Comparison of ENCODE assay signal across 14 cellular contexts in genomic region chrX:1480082-1480785, GRCh38. TPM values are rescaled to one million over a fixed set of nuclear protein-coding genes. Genes with fewer than 3 reads are reported as not detected.
DNase-seq lines count a peak whose midpoint lies in the region; ATAC-seq and TF ChIP-seq lines count a peak whose summit lies in the region.
"Had no signal": no experiment of that assay in that cellular context is flagged by ENCODE, and none has a peak within 500 bp of the region (broad histone marks: within the 10 kb centered on the region; RNA-seq: fewer than 3 reads in every experiment).

No MANE protein-coding gene starts in this region.

- H3K9me2 ChIP-seq in Karpas-422 (replicated peaks; ENCODE audit: insufficient read depth, low read length), result no peaks in the 10 kb centered on the region

- no peak overlapping the region; the same call in 1 of the 2 replicates for H3K9ac ChIP-seq in DND-41 (ENCODE audit: low read depth, low read length)
- peak overlapping the region; percentile 73 for H3K9ac ChIP-seq in Karpas-422 (ENCODE audit: low read length)
- H3K9ac ChIP-seq: parathyroid adenoma had no signal

- intact Hi-C loops in ovary (cut with DNase I), result no loop called here

- H3K4me1 ChIP-seq in DND-41 (ENCODE audit: insufficient read depth, low read length) (peaks cover 53% of the 10 kb centered on the region), Karpas-422 (ENCODE audit: low read length) (peaks cover 71% of the 10 kb centered on the region), ovary (ENCODE audit: insufficient read depth) (no peaks in the 10 kb centered on the region)
- H3K4me1 ChIP-seq: parathyroid adenoma had no signal

- peaks cover 31 to 40% of the 10 kb centered on the region in 2 donors for H3K36me3 Mint-ChIP-seq in activated T-cell treated with anti-CD3 and anti-CD28 coated beads, Interleukin-2, amount 50 U/mL, for 72 hours (ENCODE audit: insufficient read depth in 2 of 2)
- H3K36me3 Mint-ChIP-seq in naive thymus-derived CD8-positive, alpha-beta T cell, result peaks cover 16 to 52% (median 30%) of the 10 kb centered on the region in 3 donors

- peaks cover 7 to 10% of the 10 kb centered on the region in 2 donors for H3K9me3 Mint-ChIP-seq in activated T-cell treated with anti-CD3 and anti-CD28 coated beads, Interleukin-2, amount 50 U/mL, for 72 hours
- H3K9me3 Mint-ChIP-seq in naive thymus-derived CD8-positive, alpha-beta T cell, result peaks cover 0 to 15% (median 5%) of the 10 kb centered on the region in 9 donors

- ATAC-seq in DND-41 (ENCODE audit: insufficient read depth, low read depth), result no peak
- peak in 1 of 2 donors; percentile 25 for ATAC-seq in activated T-cell treated with anti-CD3 and anti-CD28 coated beads, Interleukin-2, amount 50 U/mL, for 72 hours (replicated peaks in 1 of 2)
- no peak for ATAC-seq in naive thymus-derived CD8-positive, alpha-beta T cell
- ATAC-seq in GM21786 (IDR thresholded peaks at IDR 0.05; ENCODE audit: unreplicated experiment), result no peak

- TF ChIP-seq POLR2A in ovary (IDR thresholded peaks at IDR 0.05), result no peak

- H3K27me3 ChIP-seq in DND-41 (ENCODE audit: insufficient read depth, low read length, poor library complexity) (no peaks in the 10 kb centered on the region), Karpas-422 (ENCODE audit: low read length) (no peaks in the 10 kb centered on the region), ovary (no peaks in the 10 kb centered on the region)

- peak overlapping the region; percentile 100 for H3K27ac Mint-ChIP-seq in activated T-cell treated with anti-CD3 and anti-CD28 coated beads, Interleukin-2, amount 50 U/mL, for 72 hours
- H3K27ac Mint-ChIP-seq in naive thymus-derived CD8-positive, alpha-beta T cell, result peak overlapping the region; percentile 93 to 99 (median 98)

- H4K20me1 ChIP-seq in DND-41 (ENCODE audit: insufficient read depth, low read length) (0 out of 2 replicates have a peak, but pooled peaks cover 4% of the 10 kb centered on the region), Karpas-422 (ENCODE audit: insufficient read depth, low read depth, low read length) (no peaks in the 10 kb centered on the region)

- peak overlapping the region; percentile 69 to 74 for H3K4me3 Mint-ChIP-seq in activated T-cell treated with anti-CD3 and anti-CD28 coated beads, Interleukin-2, amount 50 U/mL, for 72 hours
- H3K4me3 Mint-ChIP-seq in naive thymus-derived CD8-positive, alpha-beta T cell, result peak overlapping the region in 8 of 10 donors; percentile 28 to 89 (median 56)

- 76 to 80% (median 78%) methylated on average over 8 of the region's 8 CpGs for WGBS in ovary, 3 donors

- H3K79me2 ChIP-seq in DND-41 (ENCODE audit: insufficient read depth, low read length) (peaks cover 78% of the 10 kb centered on the region), Karpas-422 (ENCODE audit: low read length) (peaks cover 50% of the 10 kb centered on the region)
- H3K79me2 ChIP-seq: parathyroid adenoma had no signal

- H3K9me3 ChIP-seq in DND-41 (ENCODE audit: insufficient read depth, low read length, severe bottlenecking) (peaks cover 12% of the 10 kb centered on the region), Karpas-422 (ENCODE audit: low read length) (no peaks in the 10 kb centered on the region), ovary (no peaks in the 10 kb centered on the region)
- H3K9me3 ChIP-seq: thoracic aorta had no signal

- peaks cover 79% of the 10 kb centered on the region for H3K4me1 Mint-ChIP-seq in activated T-cell treated with anti-CD3 and anti-CD28 coated beads, Interleukin-2, amount 50 U/mL, for 72 hours (ENCODE audit: low read depth)
- peaks cover 34 to 86% (median 68%) of the 10 kb centered on the region in 4 donors for H3K4me1 Mint-ChIP-seq in naive thymus-derived CD8-positive, alpha-beta T cell

- H3K27ac ChIP-seq in DND-41 (ENCODE audit: low read length), result peak overlapping the region; percentile 91
- peak overlapping the region; percentile 100 for H3K27ac ChIP-seq in Karpas-422 (ENCODE audit: low read length)
- H3K27ac ChIP-seq in ovary, result no peak overlapping the region
- H3K27ac ChIP-seq: parathyroid adenoma had no signal

- peak; percentile 2 for DNase-seq in DND-41
- DNase-seq in Karpas-422, result no peak
- no peak for DNase-seq in activated T-cell treated with anti-CD3 and anti-CD28 coated beads, Interleukin-2, amount 50 U/mL, for 72 hours
- DNase-seq in naive thymus-derived CD8-positive, alpha-beta T cell, result no peak
- no peak for DNase-seq in ovary
- DNase-seq in NCI-H1417 treated with DMSO at 0.1 percent for 48 hours (lab: John Stamatoyannopoulos, UW), result no peak
- DNase-seq in SHP77 treated with DMSO at 0.1 percent for 48 hours (lab: John Stamatoyannopoulos, UW), result no peak
- DNase-seq: activated effector memory CD4-positive, alpha-beta T cell treated with Interleukin-2 at 50 U/mL for 16 hours; NCI-H187; NK-92 treated with Interleukin-12 subunit alpha and Interleukin-12 subunit beta, amount 100 ng/mL, for 24 hours; stimulated activated CD4-positive, alpha-beta T cell treated with anti-CD3 and anti-CD28 coated beads, Interleukin-4, amount 100 ng/mL, for 24 hours had no signal

- no peak for TF ChIP-seq EP300 in ovary (IDR thresholded peaks at IDR 0.05)

- H3K27me3 Mint-ChIP-seq in activated T-cell treated with anti-CD3 and anti-CD28 coated beads, Interleukin-2, amount 50 U/mL, for 72 hours (ENCODE audit: low read depth), result no peaks in the 10 kb centered on the region
- H3K27me3 Mint-ChIP-seq in naive thymus-derived CD8-positive, alpha-beta T cell, result no peaks in the 10 kb centered on the region

- POLR2A ChIA-PET in naive thymus-derived CD8-positive, alpha-beta T cell (lab: Charles Lee), result no interaction called here

- TF ChIP-seq CTCF in DND-41 (IDR thresholded peaks at IDR 0.05; ENCODE audit: borderline replicate concordance, extremely low read depth, low read length, poor library complexity, severe bottlenecking), result no peak
- no peak for TF ChIP-seq CTCF in ovary (IDR thresholded peaks at IDR 0.05)

- H3K4me3 ChIP-seq in DND-41 (ENCODE audit: low read depth in 1 of 2, low read length in 2 of 2), result no peak overlapping the region
- H3K4me3 ChIP-seq in Karpas-422 (ENCODE audit: low read length), result peak overlapping the region; percentile 27; the same call in 1 of the 2 replicates
- no peak overlapping the region for H3K4me3 ChIP-seq in ovary
- H3K4me3 ChIP-seq: thoracic aorta had no signal

- H3K4me2 ChIP-seq in DND-41 (ENCODE audit: insufficient read depth, low read length) (no peak overlapping the region), Karpas-422 (ENCODE audit: low read depth, low read length, poor library complexity, severe bottlenecking) (peak overlapping the region; percentile 62)

- H3K36me3 ChIP-seq in DND-41 (ENCODE audit: insufficient read depth, low read length), result peaks cover 66% of the 10 kb centered on the region
- peaks cover 43% of the 10 kb centered on the region for H3K36me3 ChIP-seq in Karpas-422 (ENCODE audit: insufficient read depth, low read length)
- H3K36me3 ChIP-seq in ovary, result no peaks in the 10 kb centered on the region
- H3K36me3 ChIP-seq: thoracic aorta had no signal

- H2AFZ ChIP-seq in DND-41 (ENCODE audit: low read depth, low read length), result no peak overlapping the region
- no peak overlapping the region for H2AFZ ChIP-seq in Karpas-422 (ENCODE audit: low read length)
- H2AFZ ChIP-seq: parathyroid adenoma had no signal

RNA-seq across cellular contexts. Expression of gene ASMTL, which starts 27.5 kb away (rescaled TPM):
- 18.4 and 51.0 TPM in 2 replicates for total RNA-seq in Karpas-422 (2014; rRNA removed; shearing (Covaris generic); ENCODE audit: low replicate concordance)
- 100 to 1,000 TPM in 1 of 2 donors, 10 to 100 TPM in 1; 70.4 to 101 TPM for total RNA-seq in activated T-cell treated with anti-CD3 and anti-CD28 coated beads, Interleukin-2, amount 50 U/mL, for 72 hours
- 10 to 100 TPM; 24.9 to 27.2 TPM for total RNA-seq in naive thymus-derived CD8-positive, alpha-beta T cell
- 10 to 100 TPM; 37.8 to 43.6 (median 42.3) TPM for polyA plus RNA-seq in naive thymus-derived CD8-positive, alpha-beta T cell
- 10 to 100 TPM; 23.1 to 48.9 (median 40.7) TPM for total RNA-seq in ovary
- polyA plus RNA-seq in ovary, result 10 to 100 TPM; 21.3 to 45.4 TPM

RNA-seq across cellular contexts. Expression of gene P2RY8, which starts 56.8 kb away (rescaled TPM):
- 87.1 and 130 TPM in 2 replicates for total RNA-seq in Karpas-422 (2014; rRNA removed; shearing (Covaris generic); ENCODE audit: low replicate concordance)
- 10 to 100 TPM; 40.1 to 45.7 TPM for total RNA-seq in activated T-cell treated with anti-CD3 and anti-CD28 coated beads, Interleukin-2, amount 50 U/mL, for 72 hours
- 100 to 1,000 TPM; 131 to 132 TPM for total RNA-seq in naive thymus-derived CD8-positive, alpha-beta T cell
- 100 to 1,000 TPM; 163 to 190 (median 169) TPM for polyA plus RNA-seq in naive thymus-derived CD8-positive, alpha-beta T cell
- 1 to 10 TPM in 3 of 7 donors, under 1 TPM in 4; 0.48 to 1.3 (median 0.99) TPM for total RNA-seq in ovary
- polyA plus RNA-seq in ovary, result 1 to 10 TPM in 1 of 2 donors, under 1 TPM in 1; 0.54 to 1.4 TPM

Comparison
In these comparisons a context has a peak if more than half of its experiments do, and no peak if none do; other contexts are left out.
1. H3K27ac ChIP-seq: peak in DND-41 (single experiment) and Karpas-422 (single experiment); none in ovary (0 of 2).
2. RNA of gene P2RY8, which starts 56.8 kb away (total RNA-seq): 131 to 132 TPM in naive thymus-derived CD8-positive, alpha-beta T cell, 87.1 to 130 TPM in Karpas-422 and 40.1 to 45.7 TPM in activated T-cell treated with anti-CD3 and anti-CD28 coated beads, Interleukin-2, amount 50 U/mL, for 72 hours; 0.48 to 1.3 TPM in ovary; every median in the first group is over 10 times any median in the second.